1 cellular context compared by ENCODE assay signal in genomic region chr15:66359740-66360139, GRCh38.
TF ChIP-seq lines count a peak whose summit lies in the region.

No MANE protein-coding gene starts in this region.

TF ChIP-seq in SK-N-SH, 30 proteins besides CTCF, POLR2A, EP300 and RAD21 (continued from another document):
- no peak for TF ChIP-seq RFX5 (IDR thresholded peaks at IDR 0.05; ENCODE audit: low read length)
TF ChIP-seq in SK-N-SH: peak in this region for 0.
